ENCODE assay signal across 16 cellular contexts in the genomic region with DNA sequence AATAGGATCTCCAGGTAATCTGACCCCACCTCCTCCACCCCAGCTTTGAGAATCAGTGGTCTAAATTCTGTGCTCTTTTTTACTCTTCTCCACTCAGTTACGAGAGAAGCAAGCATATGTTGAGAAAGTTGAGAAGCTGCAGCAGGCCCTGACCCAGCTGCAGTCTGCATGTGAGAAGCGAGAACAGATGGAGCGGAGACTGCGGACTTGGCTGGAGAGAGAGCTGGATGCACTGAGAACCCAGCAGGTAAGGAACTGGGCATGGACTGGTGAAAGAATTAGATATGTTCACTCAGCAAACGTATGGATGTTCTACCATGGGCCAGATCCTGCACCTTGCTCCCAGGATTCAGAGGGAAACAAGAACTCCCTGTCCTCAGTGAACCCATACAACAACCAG.
DNase-seq lines count a peak whose midpoint lies in the region; ATAC-seq lines count a peak whose summit lies in the region.
"Had no signal": no experiment of that assay in that cellular context is flagged by ENCODE, and none has a peak within 500 bp of the region (broad histone marks: within the 10 kb centered on the region; RNA-seq: fewer than 3 reads in every experiment).

No MANE protein-coding gene starts in this region.

- peaks cover 11% of the 10 kb centered on the region for H3K4me1 ChIP-seq in right cardiac atrium (ENCODE audit: control insufficient read depth, insufficient read depth, low read length)
- no peaks in the 10 kb centered on the region for H3K4me1 ChIP-seq in thymus (ENCODE audit: control insufficient read depth, insufficient read depth, low read length)
- H3K4me1 ChIP-seq: BE2C had no signal

- no peak for ATAC-seq in right cardiac atrium
- no peak for ATAC-seq in left ventricle myocardium superior
- ATAC-seq in GM21367 (IDR thresholded peaks at IDR 0.05; ENCODE audit: unreplicated experiment): no peak
- ATAC-seq in HG03521 (IDR thresholded peaks at IDR 0.05; ENCODE audit: unreplicated experiment): no peak
- ATAC-seq: HepG2 had no signal

- intact Hi-C loops in right cardiac atrium (cut with DNase I): loop anchor here in 1 of 4 donors (10.0 kb wide), 1 partner anchor 59 kb away; no protein-coding TSS in a partner anchor
- intact Hi-C loops in left ventricle myocardium superior (cut with micrococcal nuclease): no loop called here

- H3K4me3 ChIP-seq in right cardiac atrium (ENCODE audit: low read length) (no peak overlapping the region), thymus (ENCODE audit: low read length) (no peak overlapping the region)

- H3K27me3 ChIP-seq in right cardiac atrium (ENCODE audit: control insufficient read depth, insufficient read depth) (no peaks in the 10 kb centered on the region), thymus (ENCODE audit: control insufficient read depth, insufficient read depth) (no peaks in the 10 kb centered on the region)
- H3K27me3 ChIP-seq: BE2C had no signal

- H3K36me3 ChIP-seq in thymus (ENCODE audit: control insufficient read depth, insufficient read depth): peaks cover 14% of the 10 kb centered on the region

- no peak for DNase-seq in right cardiac atrium
- no peak for DNase-seq in left ventricle myocardium superior
- DNase-seq in NCI-H1694 treated with DMSO at 0.1 percent for 48 hours (lab: John Stamatoyannopoulos, UW): peak; percentile 7
- DNase-seq in cerebellum (ENCODE audit: low spot score): peak; percentile 25
- DNase-seq: BE2C; CD4-positive, CD25-positive, alpha-beta regulatory T cell; CD8-positive, alpha-beta memory T cell; COR-L47; DMS153; DMS79; GF-D8; H9 had no signal

- H3K27ac ChIP-seq in right cardiac atrium (ENCODE audit: low read length): peak overlapping the region; percentile 71
- peak overlapping the region; percentile 71 for H3K27ac ChIP-seq in thymus (ENCODE audit: low read depth)

- H3K9me3 ChIP-seq in right cardiac atrium (ENCODE audit: control insufficient read depth, low read length): no peaks in the 10 kb centered on the region
- H3K9me3 ChIP-seq in thymus (ENCODE audit: control insufficient read depth): no peaks in the 10 kb centered on the region
- H3K9me3 ChIP-seq: BE2C had no signal

- 97% methylated on average over 5 of the region's 5 CpGs for WGBS in right cardiac atrium
- 98% methylated on average over 5 of the region's 5 CpGs for WGBS in thymus

Comparison
In these comparisons a context has a peak if more than half of its experiments do, and no peak if none do; other contexts are left out.
1. DNase-seq: peak in NCI-H1694 treated with DMSO at 0.1 percent for 48 hours (single experiment) and cerebellum (single experiment); none in right cardiac atrium (0 of 3) and left ventricle myocardium superior (single experiment).